Comparison of ENCODE assay signal across 20 cellular contexts in genomic region chr3:8423307-8423706, GRCh38.
"Had no signal": no experiment of that assay in that cellular context is flagged by ENCODE, and none has a peak within 500 bp of the region (broad histone marks: within the 10 kb centered on the region; RNA-seq: fewer than 3 reads in every experiment).

No MANE protein-coding gene starts in this region.

- H3K9me3 ChIP-seq: colonic mucosa, gastrocnemius medialis, ovary had no signal

- H3K4me3 ChIP-seq: colonic mucosa, gastrocnemius medialis, lower lobe of right lung, ovary, spleen, thoracic aorta had no signal

- DNase-seq: activated CD4-positive, alpha-beta T cell treated with anti-CD3 and anti-CD28 coated beads, Interleukin-2, amount 50 U/mL, for 1 hour; activated CD4-positive, CD25-positive, alpha-beta regulatory T cell treated with anti-CD3 and anti-CD28 coated beads, Interleukin-2, amount 50 U/mL, for 72 hours; activated CD8-positive, alpha-beta memory T cell treated with anti-CD3 and anti-CD28 coated beads, Interleukin-2, amount 50 U/mL, for 4 hours; activated naive CD4-positive, alpha-beta T cell treated with anti-CD3 and anti-CD28 coated beads for 36 hours; activated T-cell treated with anti-CD3 and anti-CD28 coated beads, Interleukin-2, amount 50 U/mL, for 4 hours; anterior cingulate cortex; caudate nucleus; colonic mucosa; endodermal cell; erythroblast; gastrocnemius medialis; head of caudate nucleus; lower lobe of right lung; naive thymus-derived CD8-positive, alpha-beta T cell; ovary; spleen; stimulated activated CD4-positive, alpha-beta T cell treated with anti-CD3 and anti-CD28 coated beads, Interleukin-4, amount 100 ng/mL, for 4 hours; stimulated activated naive B cell treated with anti-CD40 and anti-IgM and Interleukin-4, amounts not matched to agents 10 μg/mL and 1 μg/mL and 100 μg/mL, for 72 hours; T1000 had no signal

- H3K27me3 ChIP-seq: colonic mucosa, gastrocnemius medialis, ovary, spleen had no signal

- ATAC-seq: activated T-cell treated with anti-CD3 and anti-CD28 coated beads, Interleukin-2, amount 50 U/mL, for 4 hours; gastrocnemius medialis; lower lobe of right lung; naive thymus-derived CD8-positive, alpha-beta T cell; stimulated activated naive B cell treated with anti-CD40 and anti-IgM and Interleukin-4, amounts not matched to agents 10 μg/mL and 1 μg/mL and 100 μg/mL, for 72 hours had no signal

- H3K4me1 ChIP-seq: colonic mucosa, gastrocnemius medialis, lower lobe of right lung, spleen had no signal

- H3K27ac ChIP-seq: colonic mucosa, gastrocnemius medialis, lower lobe of right lung, ovary, spleen, thoracic aorta had no signal

- H3K36me3 ChIP-seq: colonic mucosa, gastrocnemius medialis, lower lobe of right lung, ovary, spleen, thoracic aorta had no signal
